In genomic region chr6:7058250-7058923, GRCh38 we compare ENCODE assay signal across 8 cellular contexts. TPM values are rescaled to one million over a fixed set of nuclear protein-coding genes. Genes with fewer than 3 reads are reported as not detected.
A peak's percentile ranks its signal among the peaks of the same experiment; 100 is the strongest.
DNase-seq lines count a peak whose midpoint lies in the region; ATAC-seq lines count a peak whose summit lies in the region.

No MANE protein-coding gene starts in this region.

- H3K27me3 Mint-ChIP-seq in activated CD4-positive, alpha-beta T cell treated with anti-CD3 and anti-CD28 coated beads, Interleukin-2, amount 10 ng/mL, durations not matched to agents 24 days and 14 days = peaks cover 53% of the 10 kb centered on the region

- 92% methylated on average over 4 of the region's 4 CpGs for whole genome bisulfite sequencing in thymus

- H3K4me1 Mint-ChIP-seq in activated CD4-positive, alpha-beta T cell treated with anti-CD3 and anti-CD28 coated beads, Interleukin-2, amount 10 ng/mL, durations not matched to agents 24 days and 14 days = peaks cover 4% of the 10 kb centered on the region

- peak; percentile 58 for DNase-seq in activated CD4-positive, alpha-beta T cell treated with anti-CD3 and anti-CD28 coated beads, Interleukin-2, amount 10 ng/mL, durations not matched to agents 24 days and 14 days
- no peak for DNase-seq in activated CD4-positive, alpha-beta T cell treated with anti-CD3 and anti-CD28 coated beads, Interleukin-2, amount 50 U/mL, for 1 hour
- DNase-seq in SIG-M5 (lab: John Stamatoyannopoulos, UW) (peak; percentile 84), fibroblast of the conjunctiva (ENCODE audit: low read depth) (peak; percentile 85), epidermal melanocyte (ENCODE audit: insufficient read length, low spot score) (no peak)
- DNase-seq in stimulated activated naive CD4-positive, alpha-beta T cell (lab: John Stamatoyannopoulos, UW) = no peak

- ATAC-seq in HG02885 (IDR thresholded peaks at IDR 0.05; ENCODE audit: poor library complexity, unreplicated experiment) = no peak

- H3K36me3 ChIP-seq in thymus (ENCODE audit: control insufficient read depth, insufficient read depth) = no peaks in the 10 kb centered on the region

- H3K27ac ChIP-seq in thymus (ENCODE audit: low read depth) = peak overlapping the region; percentile 8

- no peaks in the 10 kb centered on the region for H3K27me3 ChIP-seq in thymus (ENCODE audit: control insufficient read depth, insufficient read depth)

- intact Hi-C loops in activated CD4-positive, alpha-beta T cell treated with anti-CD3 and anti-CD28 coated beads, Interleukin-2, amount 10 ng/mL, durations not matched to agents 24 days and 14 days (cut with micrococcal nuclease) = no loop called here

- no peaks in the 10 kb centered on the region for H3K36me3 Mint-ChIP-seq in activated CD4-positive, alpha-beta T cell treated with anti-CD3 and anti-CD28 coated beads, Interleukin-2, amount 10 ng/mL, durations not matched to agents 24 days and 14 days (ENCODE audit: low read depth)

- no peak overlapping the region for H3K27ac Mint-ChIP-seq in activated CD4-positive, alpha-beta T cell treated with anti-CD3 and anti-CD28 coated beads, Interleukin-2, amount 10 ng/mL, durations not matched to agents 24 days and 14 days

- H3K4me3 Mint-ChIP-seq in activated CD4-positive, alpha-beta T cell treated with anti-CD3 and anti-CD28 coated beads, Interleukin-2, amount 10 ng/mL, durations not matched to agents 24 days and 14 days = no peak overlapping the region

- peaks cover 8% of the 10 kb centered on the region for H3K4me1 ChIP-seq in thymus (ENCODE audit: control insufficient read depth, insufficient read depth, low read length)

- H3K4me3 ChIP-seq in thymus (ENCODE audit: low read length) = no peak overlapping the region

- no peaks in the 10 kb centered on the region for H3K9me3 ChIP-seq in thymus (ENCODE audit: control insufficient read depth)

- no peaks in the 10 kb centered on the region for H3K9me3 Mint-ChIP-seq in activated CD4-positive, alpha-beta T cell treated with anti-CD3 and anti-CD28 coated beads, Interleukin-2, amount 10 ng/mL, durations not matched to agents 24 days and 14 days

RNA-seq across cellular contexts. Expression of gene RREB1, which starts 49.4 kb away (rescaled TPM):
- total RNA-seq in activated CD4-positive, alpha-beta T cell treated with anti-CD3 and anti-CD28 coated beads, Interleukin-2, amount 10 ng/mL, durations not matched to agents 24 days and 14 days = 13.9 and 16.8 TPM in 2 replicates
- polyA plus RNA-seq in thymus = 9.2 TPM

Comparison
In these comparisons a context has a peak if more than half of its experiments do, and no peak if none do; other contexts are left out.
1. DNase-seq: peak in activated CD4-positive, alpha-beta T cell treated with anti-CD3 and anti-CD28 coated beads, Interleukin-2, amount 10 ng/mL, durations not matched to agents 24 days and 14 days (single experiment), SIG-M5 (single experiment) and fibroblast of the conjunctiva (single experiment); none in activated CD4-positive, alpha-beta T cell treated with anti-CD3 and anti-CD28 coated beads, Interleukin-2, amount 50 U/mL, for 1 hour (single experiment), stimulated activated naive CD4-positive, alpha-beta T cell (0 of 6) and epidermal melanocyte (single experiment).